In the genomic region with DNA sequence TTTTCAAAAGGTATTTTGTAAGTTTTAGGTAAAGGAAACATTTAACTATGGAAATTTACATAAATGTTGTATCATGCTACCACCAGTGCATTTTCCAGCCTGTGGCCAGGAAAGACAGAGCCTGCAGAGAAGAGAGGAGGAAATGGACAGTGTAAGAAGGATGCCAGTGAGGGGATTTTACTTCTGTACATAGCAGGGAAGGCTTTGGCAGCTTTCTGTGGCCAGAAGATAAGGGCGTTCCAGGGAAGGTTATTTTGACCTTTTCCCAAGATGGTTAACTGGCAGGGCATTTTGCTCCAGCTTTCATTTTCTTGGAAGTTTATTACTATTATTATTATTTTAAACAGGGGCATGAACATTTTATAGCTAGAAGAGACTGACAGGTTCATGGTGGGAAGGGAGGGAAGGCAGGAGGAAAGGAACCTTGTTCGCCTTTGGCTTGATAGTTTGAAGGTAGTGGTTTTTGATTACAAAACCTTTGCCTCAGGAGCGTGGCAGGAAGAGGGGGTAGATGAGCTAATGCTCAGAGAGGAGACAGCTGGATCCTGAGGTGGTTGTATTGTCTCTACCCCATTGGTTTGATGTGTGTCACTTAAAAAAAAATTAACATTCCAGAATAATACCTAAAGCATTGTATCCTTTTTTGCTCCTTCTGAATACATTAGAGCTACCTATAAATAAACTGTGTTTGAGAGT, we compare ENCODE assay signal across 17 cellular contexts. TPM values are rescaled to one million over a fixed set of nuclear protein-coding genes. Genes with fewer than 3 reads are reported as not detected.
DNase-seq lines count a peak whose midpoint lies in the region; TF ChIP-seq lines count a peak whose summit lies in the region.
"Had no signal": no experiment of that assay in that cellular context is flagged by ENCODE, and none has a peak within 500 bp of the region (broad histone marks: within the 10 kb centered on the region; RNA-seq: fewer than 3 reads in every experiment).

No MANE protein-coding gene starts in this region.

- no peaks in the 10 kb centered on the region for H3K27me3 ChIP-seq in esophagus squamous epithelium
- H3K27me3 ChIP-seq: BE2C, body of pancreas had no signal

- no peaks in the 10 kb centered on the region for H3K36me3 ChIP-seq in esophagus squamous epithelium
- H3K36me3 ChIP-seq: BE2C, thoracic aorta had no signal

- no peaks in the 10 kb centered on the region for H3K9me3 ChIP-seq in esophagus squamous epithelium
- H3K9me3 ChIP-seq: BE2C, body of pancreas, thoracic aorta had no signal

- 17 to 43% methylated on average over 3 of the region's 3 CpGs for WGBS in esophagus squamous epithelium, 2 donors

- TF ChIP-seq POLR2A in esophagus squamous epithelium (IDR thresholded peaks at IDR 0.05) = no peak

- H3K4me1 ChIP-seq in esophagus squamous epithelium = peaks cover 5 to 56% (median 18%) of the 10 kb centered on the region in 3 donors

- intact Hi-C loops in esophagus squamous epithelium (cut with DNase I) = no loop called here

- DNase-seq in SKM-1 treated with dmso at 0.1 percent for 144 hours (lab: John Stamatoyannopoulos, UW; ENCODE audit: unreplicated experiment) (peak; percentile 26), SKM-1 (lab: John Stamatoyannopoulos, UW; ENCODE audit: unreplicated experiment) (no peak), NCI-H226 (peak; percentile 8), esophagus squamous epithelium (lab: John Stamatoyannopoulos, UW) (no peak), putamen (ENCODE audit: low spot score) (peak; percentile 17), islet precursor cell (no peak), SIG-M5 treated with dmso at 0.1 percent for 504 hours (lab: John Stamatoyannopoulos, UW; ENCODE audit: unreplicated experiment) (no peak)
- no peak for DNase-seq in stimulated activated CD4-positive, alpha-beta T cell treated with anti-CD3 and anti-CD28 coated beads, Interleukin-12 subunit alpha, Interleukin-12 subunit beta, amount 100 ng/mL, for 4 hours
- DNase-seq: 8988T; activated CD4-positive, alpha-beta memory T cell treated with anti-CD3 and anti-CD28 coated beads, Interleukin-2, amount 10 ng/mL, durations not matched to agents 7 days and 5 days; activated T-cell treated with anti-CD3 and anti-CD28 coated beads, Interleukin-2, amount 50 U/mL, for 24 hours; BE2C; immature natural killer cell; NCI-H187; NCI-H510A had no signal

- H3K4me3 ChIP-seq in esophagus squamous epithelium = peak overlapping the region in 1 of 4 donors; percentile 8
- H3K4me3 ChIP-seq: body of pancreas, thoracic aorta had no signal

- peak overlapping the region in 3 of 4 donors; percentile 69 to 94 (median 86) for H3K27ac ChIP-seq in esophagus squamous epithelium
- H3K27ac ChIP-seq: body of pancreas, thoracic aorta had no signal

- TF ChIP-seq CTCF in esophagus squamous epithelium (IDR thresholded peaks at IDR 0.05) = no peak

RNA-seq across cellular contexts. Expression of gene ISOC1, which starts 4.1 kb away (rescaled TPM):
- 10 to 100 TPM; 16.7 to 43.7 (median 36.7) TPM for total RNA-seq in esophagus squamous epithelium

Comparison
In these comparisons a context has a peak if more than half of its experiments do, and no peak if none do; other contexts are left out.
1. DNase-seq: peak in SKM-1 treated with dmso at 0.1 percent for 144 hours (single experiment), NCI-H226 (single experiment) and putamen (single experiment); none in SKM-1 (single experiment), esophagus squamous epithelium (single experiment), stimulated activated CD4-positive, alpha-beta T cell treated with anti-CD3 and anti-CD28 coated beads, Interleukin-12 subunit alpha, Interleukin-12 subunit beta, amount 100 ng/mL, for 4 hours (single experiment), islet precursor cell (single experiment) and SIG-M5 treated with dmso at 0.1 percent for 504 hours (single experiment).